In the genomic region with DNA sequence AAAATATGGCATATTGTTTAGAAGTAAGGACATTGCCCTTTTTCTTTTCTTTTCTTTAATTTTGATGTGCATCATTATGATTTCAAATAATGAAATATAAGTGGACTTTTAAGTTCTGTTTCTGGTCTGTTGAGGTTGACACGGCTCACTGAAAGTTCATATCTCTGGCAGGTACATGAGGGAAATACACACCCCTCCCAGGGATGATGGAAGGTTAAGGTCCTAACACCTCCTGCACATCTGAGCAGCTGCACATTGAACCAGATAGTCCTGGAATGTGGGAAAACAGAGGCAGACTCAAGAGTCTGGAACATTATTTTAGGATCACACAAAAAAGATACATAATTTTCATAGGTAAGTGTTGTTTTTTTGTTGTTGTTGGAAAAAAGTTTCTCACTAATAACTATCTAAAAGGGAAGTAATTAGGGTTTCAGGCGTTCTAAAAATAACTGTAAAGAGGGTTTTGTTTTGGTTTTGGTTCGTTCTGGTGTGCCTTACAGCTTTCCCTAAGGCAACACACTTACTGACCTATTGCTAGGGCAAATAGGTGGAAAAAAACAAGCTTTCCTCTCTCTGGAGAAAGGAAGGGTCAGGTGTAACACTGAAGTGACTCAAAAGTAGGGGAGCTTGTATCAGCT, we compare ENCODE assay signal across 16 cellular contexts.
DNase-seq lines count a peak whose midpoint lies in the region; ATAC-seq and TF ChIP-seq lines count a peak whose summit lies in the region.
"Had no signal": no experiment of that assay in that cellular context is flagged by ENCODE, and none has a peak within 500 bp of the region (broad histone marks: within the 10 kb centered on the region; RNA-seq: fewer than 3 reads in every experiment).

No MANE protein-coding gene starts in this region.

- H3K36me3 Mint-ChIP-seq in naive B cell = no peaks in the 10 kb centered on the region
- H3K36me3 Mint-ChIP-seq: activated naive CD4-positive, alpha-beta T cell treated with anti-CD3 and anti-CD28 coated beads, Interleukin-2, amount 50 U/mL, for 24 hours; CD8-positive, alpha-beta memory T cell had no signal

- no peak for TF ChIP-seq POLR2A in adrenal gland (IDR thresholded peaks at IDR 0.05)

- H3K9me3 ChIP-seq in adrenal gland (replicated peaks in 1 of 3) = no peaks in the 10 kb centered on the region
- H3K9me3 ChIP-seq: gastroesophageal sphincter, suprapubic skin had no signal

- H3K4me3 Mint-ChIP-seq in naive B cell = peak overlapping the region in 7 of 8 donors; percentile 6 to 83 (median 59)
- H3K4me3 Mint-ChIP-seq: activated naive CD4-positive, alpha-beta T cell treated with anti-CD3 and anti-CD28 coated beads, Interleukin-2, amount 50 U/mL, for 24 hours; CD8-positive, alpha-beta memory T cell; endodermal cell had no signal

- TF ChIP-seq CTCF in adrenal gland (IDR thresholded peaks at IDR 0.05) = no peak

- peaks cover 12 to 21% (median 15%) of the 10 kb centered on the region in 3 donors for H3K27me3 Mint-ChIP-seq in naive B cell

- peaks cover 3% of the 10 kb centered on the region for H3K27me3 ChIP-seq in adrenal gland

- peaks cover 0 to 3% (median 0%) of the 10 kb centered on the region in 7 donors for H3K9me3 Mint-ChIP-seq in naive B cell
- H3K9me3 Mint-ChIP-seq: activated naive CD4-positive, alpha-beta T cell treated with anti-CD3 and anti-CD28 coated beads, Interleukin-2, amount 50 U/mL, for 24 hours had no signal

- H3K4me1 ChIP-seq in adrenal gland (replicated peaks in 1 of 2) = no peaks in the 10 kb centered on the region

- peak overlapping the region in 3 of 6 donors; percentile 5 to 53 (median 52) for H3K27ac Mint-ChIP-seq in naive B cell
- H3K27ac Mint-ChIP-seq: activated naive CD4-positive, alpha-beta T cell treated with anti-CD3 and anti-CD28 coated beads, Interleukin-2, amount 50 U/mL, for 24 hours; CD8-positive, alpha-beta memory T cell; endodermal cell had no signal

- intact Hi-C loops in adrenal gland (cut with DNase I) = loop anchor here in 1 of 2 donors (10.0 kb wide), 1 partner anchor 634 kb away; the partner anchor contains the start of gene SFMBT2

- no peaks in the 10 kb centered on the region for H3K36me3 ChIP-seq in adrenal gland (replicated peaks in 1 of 2)
- H3K36me3 ChIP-seq: gastroesophageal sphincter, suprapubic skin had no signal

- no peak overlapping the region for H3K27ac ChIP-seq in adrenal gland
- H3K27ac ChIP-seq: gastroesophageal sphincter, suprapubic skin, VCaP had no signal

- WGBS in adrenal gland, 4 donors = 38 to 54% (median 44%) methylated on average over 3 of the region's 3 CpGs

- H3K4me1 Mint-ChIP-seq in naive B cell = peaks cover 21 to 31% (median 23%) of the 10 kb centered on the region in 3 donors
- H3K4me1 Mint-ChIP-seq: activated naive CD4-positive, alpha-beta T cell treated with anti-CD3 and anti-CD28 coated beads, Interleukin-2, amount 50 U/mL, for 24 hours; CD8-positive, alpha-beta memory T cell had no signal

- H3K4me3 ChIP-seq in adrenal gland = no peak overlapping the region
- H3K4me3 ChIP-seq: gastroesophageal sphincter, suprapubic skin had no signal

- ATAC-seq in GM18870 (IDR thresholded peaks at IDR 0.05; ENCODE audit: unreplicated experiment) = peak; percentile 69
- peak; percentile 61 for ATAC-seq in GM21619 (IDR thresholded peaks at IDR 0.05; ENCODE audit: unreplicated experiment)
- peak; percentile 66 for ATAC-seq in HG03378 (IDR thresholded peaks at IDR 0.05; ENCODE audit: unreplicated experiment)
- ATAC-seq in naive B cell (ENCODE audit: low read depth in 2 of 2) = peak in 1 of 2 donors; percentile 52
- ATAC-seq: gastroesophageal sphincter had no signal

- DNase-seq in naive B cell (peak; percentile 0), AG08395 (ENCODE audit: low spot score) (no peak), adrenal gland (no peak), D341Med (ENCODE audit: low spot score) (no peak), H4 (ENCODE audit: low spot score) (no peak)
- DNase-seq: activated CD8-positive, alpha-beta memory T cell treated with anti-CD3 and anti-CD28 coated beads, Interleukin-2, amount 50 U/mL, for 48 hours; CD8-positive, alpha-beta memory T cell; endodermal cell; occipital lobe had no signal
